ENCODE assay signal across 3 cellular contexts in genomic region chr10:117980755-117981525, GRCh38.
TF ChIP-seq lines count a peak whose summit lies in the region.

No MANE protein-coding gene starts in this region.

TF ChIP-seq in A549, 52 proteins besides CTCF, POLR2A, EP300 and RAD21:
- TF ChIP-seq MYC (IDR thresholded peaks at IDR 0.05; ENCODE audit: borderline replicate concordance, low read length) (no peak), MAFK (IDR thresholded peaks at IDR 0.05; ENCODE audit: partially characterized antibody) (peak; percentile 64)
TF ChIP-seq in A549: peak in this region for 1.

TF ChIP-seq in IMR-90, 13 proteins besides CTCF, POLR2A, EP300 and RAD21:
- TF ChIP-seq RFX5 (IDR thresholded peaks at IDR 0.05; ENCODE audit: low read depth, low read length) (no peak), RCOR1 (IDR thresholded peaks at IDR 0.05; ENCODE audit: insufficient replicate concordance, low read length) (no peak), BHLHE40 (IDR thresholded peaks at IDR 0.05; ENCODE audit: low read depth, low read length) (no peak), SMC3 (IDR thresholded peaks at IDR 0.05; ENCODE audit: low read depth, low read length) (no peak), USF2 (IDR thresholded peaks at IDR 0.05; ENCODE audit: low read depth, low read length) (no peak), MAFK (IDR thresholded peaks at IDR 0.05; ENCODE audit: low read depth, low read length) (peak; percentile 62; the same call in 1 of the 2 replicates), NFE2L2 (IDR thresholded peaks at IDR 0.05; ENCODE audit: low read depth, low read length) (no peak)

TF ChIP-seq in K562, 482 proteins besides CTCF, POLR2A, EP300 and RAD21:
- no peak for TF ChIP-seq ZNF175 (CRISPR knock-in tag; IDR thresholded peaks at IDR 0.05; ENCODE audit: low read depth)
- peak; percentile 53; the same call in 1 of the 2 replicates for TF ChIP-seq ZNF12 (CRISPR knock-in tag; IDR thresholded peaks at IDR 0.05)
- TF ChIP-seq ZNF316 (IDR thresholded peaks at IDR 0.05): peak; percentile 18; the same call in 1 of the 2 replicates
